1 cellular context compared by ENCODE assay signal in the genomic region with DNA sequence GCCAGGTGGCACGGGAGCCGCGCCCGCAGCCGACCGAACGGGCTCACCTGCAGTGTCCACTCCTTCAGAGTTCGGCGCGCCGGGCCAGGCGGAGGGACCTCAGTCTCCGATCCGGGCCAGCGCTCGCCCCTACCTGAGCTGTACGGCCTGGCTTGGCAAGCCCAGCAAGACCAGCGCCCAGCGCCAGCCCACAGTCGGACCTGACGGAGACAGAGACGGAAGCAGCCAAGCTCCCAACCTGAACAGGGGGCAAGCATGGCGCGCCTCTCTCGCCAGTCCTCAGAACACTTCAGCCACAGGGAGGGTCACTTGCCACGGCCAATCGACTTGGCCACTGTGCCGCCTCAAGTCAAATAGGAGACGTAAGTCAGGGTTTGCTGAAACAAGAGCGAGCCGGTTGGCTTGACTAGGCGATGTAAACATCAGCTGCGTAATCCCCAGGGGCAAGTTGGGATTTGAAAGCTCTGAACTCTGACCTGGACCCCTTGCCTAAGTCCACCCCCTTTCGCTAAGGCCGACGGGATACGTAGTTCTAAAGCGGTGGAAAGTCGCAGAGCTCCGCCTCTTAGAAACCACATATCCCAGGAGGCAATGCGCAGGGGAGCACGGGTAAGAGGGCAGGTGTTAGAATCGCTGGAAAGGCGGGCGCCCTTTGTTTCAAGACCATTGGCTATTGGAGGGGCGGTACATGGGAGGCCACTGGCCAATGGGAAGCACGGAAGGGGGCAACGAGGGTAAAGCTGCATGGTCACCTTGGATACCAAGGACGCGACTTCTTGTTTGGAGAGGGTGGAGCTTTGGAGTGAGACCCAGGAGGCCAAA.
A peak's percentile ranks its signal among the peaks of the same experiment; 100 is the strongest.
TF ChIP-seq lines count a peak whose summit lies in the region.
"Not testable (repeated sequence)": the region's sequence is repeated elsewhere in the genome, so short reads cannot be mapped to it uniquely, and the experiment has no call there.

Gene CCDC146, plus strand, starts transcription at position 756 of the 822 bp plus-strand sequence. CDS start 45,054 bp downstream, outside the sequence.

TF ChIP-seq in HepG2, 621 proteins besides CTCF, POLR2A, EP300 and RAD21 (continues in another document):
- TF ChIP-seq, protein P1, sequence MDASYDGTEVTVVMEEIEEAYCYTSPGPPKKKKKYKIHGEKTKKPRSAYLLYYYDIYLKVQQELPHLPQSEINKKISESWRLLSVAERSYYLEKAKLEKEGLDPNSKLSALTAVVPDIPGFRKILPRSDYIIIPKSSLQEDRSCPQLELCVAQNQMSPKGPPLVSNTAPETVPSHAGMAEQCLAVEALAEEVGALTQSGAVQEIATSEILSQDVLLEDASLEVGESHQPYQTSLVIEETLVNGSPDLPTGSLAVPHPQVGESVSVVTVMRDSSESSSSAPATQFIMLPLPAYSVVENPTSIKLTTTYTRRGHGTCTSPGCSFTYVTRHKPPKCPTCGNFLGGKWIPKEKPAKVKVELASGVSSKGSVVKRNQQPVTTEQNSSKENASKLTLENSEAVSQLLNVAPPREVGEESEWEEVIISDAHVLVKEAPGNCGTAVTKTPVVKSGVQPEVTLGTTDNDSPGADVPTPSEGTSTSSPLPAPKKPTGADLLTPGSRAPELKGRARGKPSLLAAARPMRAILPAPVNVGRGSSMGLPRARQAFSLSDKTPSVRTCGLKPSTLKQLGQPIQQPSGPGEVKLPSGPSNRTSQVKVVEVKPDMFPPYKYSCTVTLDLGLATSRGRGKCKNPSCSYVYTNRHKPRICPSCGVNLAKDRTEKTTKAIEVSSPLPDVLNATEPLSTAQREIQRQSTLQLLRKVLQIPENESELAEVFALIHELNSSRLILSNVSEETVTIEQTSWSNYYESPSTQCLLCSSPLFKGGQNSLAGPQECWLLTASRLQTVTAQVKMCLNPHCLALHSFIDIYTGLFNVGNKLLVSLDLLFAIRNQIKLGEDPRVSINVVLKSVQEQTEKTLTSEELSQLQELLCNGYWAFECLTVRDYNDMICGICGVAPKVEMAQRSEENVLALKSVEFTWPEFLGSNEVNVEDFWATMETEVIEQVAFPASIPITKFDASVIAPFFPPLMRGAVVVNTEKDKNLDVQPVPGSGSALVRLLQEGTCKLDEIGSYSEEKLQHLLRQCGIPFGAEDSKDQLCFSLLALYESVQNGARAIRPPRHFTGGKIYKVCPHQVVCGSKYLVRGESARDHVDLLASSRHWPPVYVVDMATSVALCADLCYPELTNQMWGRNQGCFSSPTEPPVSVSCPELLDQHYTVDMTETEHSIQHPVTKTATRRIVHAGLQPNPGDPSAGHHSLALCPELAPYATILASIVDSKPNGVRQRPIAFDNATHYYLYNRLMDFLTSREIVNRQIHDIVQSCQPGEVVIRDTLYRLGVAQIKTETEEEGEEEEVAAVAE (CRISPR knock-in tag; IDR thresholded peaks at IDR 0.05; ENCODE audit: borderline replicate concordance): peak; percentile 94
- TF ChIP-seq TFAP4 (IDR thresholded peaks at IDR 0.05; ENCODE audit: borderline replicate concordance, low read depth) (peak; percentile 92), ZNF605 (CRISPR knock-in tag; IDR thresholded peaks at IDR 0.05) (0 out of 2 replicates have a peak, but pooled peaks have one; percentile 36), NFYC (CRISPR knock-in tag; IDR thresholded peaks at IDR 0.05) (peak; percentile 90), ZFX (CRISPR knock-in tag; IDR thresholded peaks at IDR 0.05; ENCODE audit: low read depth) (peak; percentile 47; the same call in 1 of the 2 replicates), POLR2AphosphoS5 (IDR thresholded peaks at IDR 0.05; ENCODE audit: low read depth, low read length) (peak; percentile 40; the same call in 1 of the 2 replicates), GABPA (CRISPR knock-in tag; IDR thresholded peaks at IDR 0.05; ENCODE audit: low read depth) (peak; percentile 66), POGZ (CRISPR knock-in tag; IDR thresholded peaks at IDR 0.05) (peak; percentile 85), RAD51 (IDR thresholded peaks at IDR 0.05; ENCODE audit: borderline replicate concordance) (peak; percentile 3; the same call in 1 of the 2 replicates), ARID4A (CRISPR knock-in tag; IDR thresholded peaks at IDR 0.05; ENCODE audit: borderline replicate concordance) (peak; percentile 96), ZNF691 (CRISPR knock-in tag; IDR thresholded peaks at IDR 0.05; ENCODE audit: borderline replicate concordance, low read depth) (peak; percentile 73; the same call in 1 of the 2 replicates), SUZ12 (IDR thresholded peaks at IDR 0.05; ENCODE audit: low read depth, low read length) (peak; percentile 94), SOX5 (CRISPR knock-in tag; IDR thresholded peaks at IDR 0.05; ENCODE audit: borderline replicate concordance) (peak; percentile 19; the same call in 1 of the 2 replicates), RFX3 (CRISPR knock-in tag; IDR thresholded peaks at IDR 0.05) (peak; percentile 88), SOX13 (CRISPR knock-in tag; conservative IDR thresholded peaks at IDR 0.05 in 1 of 2, IDR thresholded peaks at IDR 0.05 in 1 of 2) (peak in 1 of 2 experiments; percentile 9; a peak in 1 of 4 replicates), TEAD3 (CRISPR knock-in tag; optimal IDR thresholded peaks at IDR 0.05; ENCODE audit: borderline replicate concordance) (peak; percentile 32), ATF1 (CRISPR knock-in tag; IDR thresholded peaks at IDR 0.05) (peak; percentile 88), HCFC1 (IDR thresholded peaks at IDR 0.05; ENCODE audit: low read depth, low read length) (peak; percentile 96)
- TF ChIP-seq, protein P2, sequence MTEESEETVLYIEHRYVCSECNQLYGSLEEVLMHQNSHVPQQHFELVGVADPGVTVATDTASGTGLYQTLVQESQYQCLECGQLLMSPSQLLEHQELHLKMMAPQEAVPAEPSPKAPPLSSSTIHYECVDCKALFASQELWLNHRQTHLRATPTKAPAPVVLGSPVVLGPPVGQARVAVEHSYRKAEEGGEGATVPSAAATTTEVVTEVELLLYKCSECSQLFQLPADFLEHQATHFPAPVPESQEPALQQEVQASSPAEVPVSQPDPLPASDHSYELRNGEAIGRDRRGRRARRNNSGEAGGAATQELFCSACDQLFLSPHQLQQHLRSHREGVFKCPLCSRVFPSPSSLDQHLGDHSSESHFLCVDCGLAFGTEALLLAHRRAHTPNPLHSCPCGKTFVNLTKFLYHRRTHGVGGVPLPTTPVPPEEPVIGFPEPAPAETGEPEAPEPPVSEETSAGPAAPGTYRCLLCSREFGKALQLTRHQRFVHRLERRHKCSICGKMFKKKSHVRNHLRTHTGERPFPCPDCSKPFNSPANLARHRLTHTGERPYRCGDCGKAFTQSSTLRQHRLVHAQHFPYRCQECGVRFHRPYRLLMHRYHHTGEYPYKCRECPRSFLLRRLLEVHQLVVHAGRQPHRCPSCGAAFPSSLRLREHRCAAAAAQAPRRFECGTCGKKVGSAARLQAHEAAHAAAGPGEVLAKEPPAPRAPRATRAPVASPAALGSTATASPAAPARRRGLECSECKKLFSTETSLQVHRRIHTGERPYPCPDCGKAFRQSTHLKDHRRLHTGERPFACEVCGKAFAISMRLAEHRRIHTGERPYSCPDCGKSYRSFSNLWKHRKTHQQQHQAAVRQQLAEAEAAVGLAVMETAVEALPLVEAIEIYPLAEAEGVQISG (CRISPR knock-in tag; IDR thresholded peaks at IDR 0.05): peak; percentile 76
- TF ChIP-seq, protein P3, sequence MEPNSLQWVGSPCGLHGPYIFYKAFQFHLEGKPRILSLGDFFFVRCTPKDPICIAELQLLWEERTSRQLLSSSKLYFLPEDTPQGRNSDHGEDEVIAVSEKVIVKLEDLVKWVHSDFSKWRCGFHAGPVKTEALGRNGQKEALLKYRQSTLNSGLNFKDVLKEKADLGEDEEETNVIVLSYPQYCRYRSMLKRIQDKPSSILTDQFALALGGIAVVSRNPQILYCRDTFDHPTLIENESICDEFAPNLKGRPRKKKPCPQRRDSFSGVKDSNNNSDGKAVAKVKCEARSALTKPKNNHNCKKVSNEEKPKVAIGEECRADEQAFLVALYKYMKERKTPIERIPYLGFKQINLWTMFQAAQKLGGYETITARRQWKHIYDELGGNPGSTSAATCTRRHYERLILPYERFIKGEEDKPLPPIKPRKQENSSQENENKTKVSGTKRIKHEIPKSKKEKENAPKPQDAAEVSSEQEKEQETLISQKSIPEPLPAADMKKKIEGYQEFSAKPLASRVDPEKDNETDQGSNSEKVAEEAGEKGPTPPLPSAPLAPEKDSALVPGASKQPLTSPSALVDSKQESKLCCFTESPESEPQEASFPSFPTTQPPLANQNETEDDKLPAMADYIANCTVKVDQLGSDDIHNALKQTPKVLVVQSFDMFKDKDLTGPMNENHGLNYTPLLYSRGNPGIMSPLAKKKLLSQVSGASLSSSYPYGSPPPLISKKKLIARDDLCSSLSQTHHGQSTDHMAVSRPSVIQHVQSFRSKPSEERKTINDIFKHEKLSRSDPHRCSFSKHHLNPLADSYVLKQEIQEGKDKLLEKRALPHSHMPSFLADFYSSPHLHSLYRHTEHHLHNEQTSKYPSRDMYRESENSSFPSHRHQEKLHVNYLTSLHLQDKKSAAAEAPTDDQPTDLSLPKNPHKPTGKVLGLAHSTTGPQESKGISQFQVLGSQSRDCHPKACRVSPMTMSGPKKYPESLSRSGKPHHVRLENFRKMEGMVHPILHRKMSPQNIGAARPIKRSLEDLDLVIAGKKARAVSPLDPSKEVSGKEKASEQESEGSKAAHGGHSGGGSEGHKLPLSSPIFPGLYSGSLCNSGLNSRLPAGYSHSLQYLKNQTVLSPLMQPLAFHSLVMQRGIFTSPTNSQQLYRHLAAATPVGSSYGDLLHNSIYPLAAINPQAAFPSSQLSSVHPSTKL (CRISPR knock-in tag; IDR thresholded peaks at IDR 0.05): peak; percentile 57; the same call in 1 of the 2 replicates
- TF ChIP-seq GABPA (IDR thresholded peaks at IDR 0.05; ENCODE audit: low read depth, low read length); SOX13 (IDR thresholded peaks at IDR 0.05): not testable (repeated sequence)
- TF ChIP-seq, protein P4, sequence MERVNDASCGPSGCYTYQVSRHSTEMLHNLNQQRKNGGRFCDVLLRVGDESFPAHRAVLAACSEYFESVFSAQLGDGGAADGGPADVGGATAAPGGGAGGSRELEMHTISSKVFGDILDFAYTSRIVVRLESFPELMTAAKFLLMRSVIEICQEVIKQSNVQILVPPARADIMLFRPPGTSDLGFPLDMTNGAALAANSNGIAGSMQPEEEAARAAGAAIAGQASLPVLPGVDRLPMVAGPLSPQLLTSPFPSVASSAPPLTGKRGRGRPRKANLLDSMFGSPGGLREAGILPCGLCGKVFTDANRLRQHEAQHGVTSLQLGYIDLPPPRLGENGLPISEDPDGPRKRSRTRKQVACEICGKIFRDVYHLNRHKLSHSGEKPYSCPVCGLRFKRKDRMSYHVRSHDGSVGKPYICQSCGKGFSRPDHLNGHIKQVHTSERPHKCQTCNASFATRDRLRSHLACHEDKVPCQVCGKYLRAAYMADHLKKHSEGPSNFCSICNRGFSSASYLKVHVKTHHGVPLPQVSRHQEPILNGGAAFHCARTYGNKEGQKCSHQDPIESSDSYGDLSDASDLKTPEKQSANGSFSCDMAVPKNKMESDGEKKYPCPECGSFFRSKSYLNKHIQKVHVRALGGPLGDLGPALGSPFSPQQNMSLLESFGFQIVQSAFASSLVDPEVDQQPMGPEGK (CRISPR knock-in tag; IDR thresholded peaks at IDR 0.05): peak; percentile 36; the same call in 1 of the 2 replicates
